1 cellular context compared by ENCODE assay signal in the genomic region with DNA sequence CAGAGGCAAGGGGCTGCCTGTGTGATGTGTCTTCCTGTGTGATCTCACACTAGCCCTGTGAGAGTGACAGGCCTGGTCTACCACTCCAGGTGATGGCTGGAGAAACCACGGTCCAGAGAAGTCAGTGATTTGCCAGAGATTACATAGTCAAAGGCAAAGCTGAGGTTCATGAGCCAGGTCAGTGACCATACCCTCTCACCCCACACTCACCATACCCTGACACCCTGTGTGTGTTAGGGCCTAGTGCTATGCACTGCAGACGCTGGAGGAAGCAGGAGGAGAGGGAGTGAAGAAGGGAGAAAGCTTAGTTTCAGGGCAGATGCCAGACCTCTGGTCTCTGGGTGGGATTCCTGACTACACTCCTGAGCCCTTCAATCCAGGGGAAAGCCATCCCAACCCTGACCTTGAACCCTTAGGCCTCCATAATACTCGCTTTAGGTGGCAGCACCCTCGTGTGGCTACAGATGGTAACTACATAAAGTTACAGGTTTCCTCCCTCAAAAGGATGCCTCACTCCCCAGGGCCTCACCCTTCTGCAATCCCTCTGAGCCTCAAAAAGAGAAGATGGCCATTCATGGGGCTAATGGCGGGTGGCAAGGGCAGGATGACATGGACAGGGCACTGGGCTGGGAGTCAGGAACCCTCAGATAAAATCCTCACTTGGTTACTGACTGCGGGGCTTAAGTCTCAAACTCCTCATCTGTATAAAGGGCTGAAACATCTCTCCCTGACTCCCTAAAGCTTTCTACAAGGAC.
TF ChIP-seq lines count a peak whose summit lies in the region.

No MANE protein-coding gene starts in this region.

TF ChIP-seq in K562, 482 proteins besides CTCF, POLR2A, EP300 and RAD21 (continued from another document):
- TF ChIP-seq, protein P1, sequence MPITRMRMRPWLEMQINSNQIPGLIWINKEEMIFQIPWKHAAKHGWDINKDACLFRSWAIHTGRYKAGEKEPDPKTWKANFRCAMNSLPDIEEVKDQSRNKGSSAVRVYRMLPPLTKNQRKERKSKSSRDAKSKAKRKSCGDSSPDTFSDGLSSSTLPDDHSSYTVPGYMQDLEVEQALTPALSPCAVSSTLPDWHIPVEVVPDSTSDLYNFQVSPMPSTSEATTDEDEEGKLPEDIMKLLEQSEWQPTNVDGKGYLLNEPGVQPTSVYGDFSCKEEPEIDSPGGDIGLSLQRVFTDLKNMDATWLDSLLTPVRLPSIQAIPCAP (CRISPR knock-in tag; IDR thresholded peaks at IDR 0.05; ENCODE audit: borderline replicate concordance) = no peak
- TF ChIP-seq HLTF (IDR thresholded peaks at IDR 0.05) (no peak), RFX5 (IDR thresholded peaks at IDR 0.05; ENCODE audit: low read depth, low read length) (no peak), CREBBP (IDR thresholded peaks at IDR 0.05; ENCODE audit: low read depth, low read length) (no peak), MYC (IDR thresholded peaks at IDR 0.05; ENCODE audit: low read depth, low read length) (no peak), MYC (CRISPR knock-in tag; IDR thresholded peaks at IDR 0.05; ENCODE audit: borderline replicate concordance, low read depth) (no peak), HDAC8 (tag; IDR thresholded peaks at IDR 0.05) (no peak; the same call in 1 of the 2 replicates), SMAD1 (IDR thresholded peaks at IDR 0.05; ENCODE audit: low read depth, low read length, partially characterized antibody) (no peak), ARHGAP35 (IDR thresholded peaks at IDR 0.05; ENCODE audit: partially characterized antibody) (no peak), SLC30A9 (CRISPR knock-in tag; IDR thresholded peaks at IDR 0.05) (no peak), PYGO2 (tag; IDR thresholded peaks at IDR 0.05) (no peak), MTA2 (IDR thresholded peaks at IDR 0.05; ENCODE audit: low read depth) (no peak), ELF2 (CRISPR knock-in tag; IDR thresholded peaks at IDR 0.05) (no peak), XRCC4 (IDR thresholded peaks at IDR 0.05; ENCODE audit: extremely low read depth, insufficient read depth, insufficient read length) (no peak), ZC3H4 (CRISPR knock-in tag; IDR thresholded peaks at IDR 0.05; ENCODE audit: borderline replicate concordance) (no peak), HMG20B (CRISPR knock-in tag; IDR thresholded peaks at IDR 0.05) (no peak)
- TF ChIP-seq, protein P2, sequence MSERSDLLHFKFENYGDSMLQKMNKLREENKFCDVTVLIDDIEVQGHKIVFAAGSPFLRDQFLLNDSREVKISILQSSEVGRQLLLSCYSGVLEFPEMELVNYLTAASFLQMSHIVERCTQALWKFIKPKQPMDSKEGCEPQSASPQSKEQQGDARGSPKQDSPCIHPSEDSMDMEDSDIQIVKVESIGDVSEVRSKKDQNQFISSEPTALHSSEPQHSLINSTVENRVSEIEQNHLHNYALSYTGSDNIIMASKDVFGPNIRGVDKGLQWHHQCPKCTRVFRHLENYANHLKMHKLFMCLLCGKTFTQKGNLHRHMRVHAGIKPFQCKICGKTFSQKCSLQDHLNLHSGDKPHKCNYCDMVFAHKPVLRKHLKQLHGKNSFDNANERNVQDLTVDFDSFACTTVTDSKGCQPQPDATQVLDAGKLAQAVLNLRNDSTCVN (CRISPR knock-in tag; IDR thresholded peaks at IDR 0.05) = 0 out of 2 replicates have a peak, but pooled peaks have one; percentile 18
- TF ChIP-seq, protein P3, sequence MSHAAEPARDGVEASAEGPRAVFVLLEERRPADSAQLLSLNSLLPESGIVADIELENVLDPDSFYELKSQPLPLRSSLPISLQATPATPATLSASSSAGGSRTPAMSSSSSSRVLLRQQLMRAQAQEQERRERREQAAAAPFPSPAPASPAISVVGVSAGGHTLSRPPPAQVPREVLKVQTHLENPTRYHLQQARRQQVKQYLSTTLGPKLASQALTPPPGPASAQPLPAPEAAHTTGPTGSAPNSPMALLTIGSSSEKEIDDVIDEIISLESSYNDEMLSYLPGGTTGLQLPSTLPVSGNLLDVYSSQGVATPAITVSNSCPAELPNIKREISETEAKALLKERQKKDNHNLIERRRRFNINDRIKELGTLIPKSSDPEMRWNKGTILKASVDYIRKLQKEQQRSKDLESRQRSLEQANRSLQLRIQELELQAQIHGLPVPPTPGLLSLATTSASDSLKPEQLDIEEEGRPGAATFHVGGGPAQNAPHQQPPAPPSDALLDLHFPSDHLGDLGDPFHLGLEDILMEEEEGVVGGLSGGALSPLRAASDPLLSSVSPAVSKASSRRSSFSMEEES (CRISPR knock-in tag; IDR thresholded peaks at IDR 0.05) = no peak
- TF ChIP-seq, protein P4, sequence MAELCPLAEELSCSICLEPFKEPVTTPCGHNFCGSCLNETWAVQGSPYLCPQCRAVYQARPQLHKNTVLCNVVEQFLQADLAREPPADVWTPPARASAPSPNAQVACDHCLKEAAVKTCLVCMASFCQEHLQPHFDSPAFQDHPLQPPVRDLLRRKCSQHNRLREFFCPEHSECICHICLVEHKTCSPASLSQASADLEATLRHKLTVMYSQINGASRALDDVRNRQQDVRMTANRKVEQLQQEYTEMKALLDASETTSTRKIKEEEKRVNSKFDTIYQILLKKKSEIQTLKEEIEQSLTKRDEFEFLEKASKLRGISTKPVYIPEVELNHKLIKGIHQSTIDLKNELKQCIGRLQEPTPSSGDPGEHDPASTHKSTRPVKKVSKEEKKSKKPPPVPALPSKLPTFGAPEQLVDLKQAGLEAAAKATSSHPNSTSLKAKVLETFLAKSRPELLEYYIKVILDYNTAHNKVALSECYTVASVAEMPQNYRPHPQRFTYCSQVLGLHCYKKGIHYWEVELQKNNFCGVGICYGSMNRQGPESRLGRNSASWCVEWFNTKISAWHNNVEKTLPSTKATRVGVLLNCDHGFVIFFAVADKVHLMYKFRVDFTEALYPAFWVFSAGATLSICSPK (IDR thresholded peaks at IDR 0.05; ENCODE audit: borderline replicate concordance) = no peak
- TF ChIP-seq, protein P5, sequence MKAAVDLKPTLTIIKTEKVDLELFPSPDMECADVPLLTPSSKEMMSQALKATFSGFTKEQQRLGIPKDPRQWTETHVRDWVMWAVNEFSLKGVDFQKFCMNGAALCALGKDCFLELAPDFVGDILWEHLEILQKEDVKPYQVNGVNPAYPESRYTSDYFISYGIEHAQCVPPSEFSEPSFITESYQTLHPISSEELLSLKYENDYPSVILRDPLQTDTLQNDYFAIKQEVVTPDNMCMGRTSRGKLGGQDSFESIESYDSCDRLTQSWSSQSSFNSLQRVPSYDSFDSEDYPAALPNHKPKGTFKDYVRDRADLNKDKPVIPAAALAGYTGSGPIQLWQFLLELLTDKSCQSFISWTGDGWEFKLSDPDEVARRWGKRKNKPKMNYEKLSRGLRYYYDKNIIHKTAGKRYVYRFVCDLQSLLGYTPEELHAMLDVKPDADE (conservative IDR thresholded peaks at IDR 0.05; ENCODE audit: control insufficient read depth, low read depth, low read length) = no peak
- TF ChIP-seq, protein P6, sequence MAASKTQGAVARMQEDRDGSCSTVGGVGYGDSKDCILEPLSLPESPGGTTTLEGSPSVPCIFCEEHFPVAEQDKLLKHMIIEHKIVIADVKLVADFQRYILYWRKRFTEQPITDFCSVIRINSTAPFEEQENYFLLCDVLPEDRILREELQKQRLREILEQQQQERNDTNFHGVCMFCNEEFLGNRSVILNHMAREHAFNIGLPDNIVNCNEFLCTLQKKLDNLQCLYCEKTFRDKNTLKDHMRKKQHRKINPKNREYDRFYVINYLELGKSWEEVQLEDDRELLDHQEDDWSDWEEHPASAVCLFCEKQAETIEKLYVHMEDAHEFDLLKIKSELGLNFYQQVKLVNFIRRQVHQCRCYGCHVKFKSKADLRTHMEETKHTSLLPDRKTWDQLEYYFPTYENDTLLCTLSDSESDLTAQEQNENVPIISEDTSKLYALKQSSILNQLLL (CRISPR knock-in tag; IDR thresholded peaks at IDR 0.05; ENCODE audit: borderline replicate concordance) = no peak
